In genomic region chr15:54289590-54290136, GRCh38 we compare ENCODE assay signal across 19 cellular contexts.
DNase-seq lines count a peak whose midpoint lies in the region; ATAC-seq, FAIRE-seq and TF ChIP-seq lines count a peak whose summit lies in the region.
"Had no signal": no experiment of that assay in that cellular context is flagged by ENCODE, and none has a peak within 500 bp of the region (broad histone marks: within the 10 kb centered on the region; RNA-seq: fewer than 3 reads in every experiment).

No MANE protein-coding gene starts in this region.

- H3K9me3 ChIP-seq in kidney (ENCODE audit: control insufficient read depth in 1 of 2, low read length in 2 of 2): no peaks in the 10 kb centered on the region
- H3K9me3 ChIP-seq: pancreas, suprapubic skin had no signal

- H3K4me3 Mint-ChIP-seq in Calu3 (ENCODE audit: low read depth, unreplicated experiment): no peak overlapping the region
- H3K4me3 Mint-ChIP-seq: B cell; dendritic cell treated with granulocyte-macrophage colony-stimulating factor and Interleukin-4, amounts not matched to agents 40 ng/mL and 50 ng/mL, for 4 days; memory B cell had no signal

- H3K36me3 Mint-ChIP-seq in Calu3 (ENCODE audit: insufficient read depth, unreplicated experiment): no peaks in the 10 kb centered on the region
- H3K36me3 Mint-ChIP-seq: memory B cell had no signal

- H3K9ac ChIP-seq in kidney (ENCODE audit: low read length in 2 of 2): no peak overlapping the region

- TF ChIP-seq CTCF in kidney (IDR thresholded peaks at IDR 0.05; ENCODE audit: borderline replicate concordance, extremely low read depth, insufficient read depth) (no peak), Calu3 (IDR thresholded peaks at IDR 0.05; ENCODE audit: unreplicated experiment) (no peak)

- intact Hi-C loops in kidney (cut with DNase I) (no loop called here), Calu3 (cut with micrococcal nuclease; ENCODE audit: unreplicated experiment) (loop anchor here (10.0 kb wide), 1 partner anchor 325 kb away; no protein-coding TSS in a partner anchor)

- peaks cover 2% of the 10 kb centered on the region for H3K9me3 Mint-ChIP-seq in Calu3 (ENCODE audit: low read depth, unreplicated experiment)
- H3K9me3 Mint-ChIP-seq: dendritic cell treated with granulocyte-macrophage colony-stimulating factor and Interleukin-4, amounts not matched to agents 40 ng/mL and 50 ng/mL, for 4 days; memory B cell had no signal

- H3K27ac ChIP-seq in kidney (ENCODE audit: low read depth in 2 of 2, low read length in 2 of 2): no peak overlapping the region
- H3K27ac ChIP-seq: pancreas, suprapubic skin had no signal

- H3K4me3 ChIP-seq in kidney (ENCODE audit: low read length in 2 of 2): no peak overlapping the region
- H3K4me3 ChIP-seq: pancreas, smooth muscle cell, suprapubic skin had no signal

- no peaks in the 10 kb centered on the region for H3K36me3 ChIP-seq in kidney (ENCODE audit: control insufficient read depth in 1 of 2, insufficient read depth in 2 of 2, low read length in 2 of 2)
- H3K36me3 ChIP-seq: pancreas, suprapubic skin had no signal

- H3K27ac Mint-ChIP-seq in Calu3 (ENCODE audit: unreplicated experiment): no peak overlapping the region
- H3K27ac Mint-ChIP-seq: B cell; dendritic cell treated with granulocyte-macrophage colony-stimulating factor and Interleukin-4, amounts not matched to agents 40 ng/mL and 50 ng/mL, for 4 days; memory B cell had no signal

- no peaks in the 10 kb centered on the region for H3K4me1 Mint-ChIP-seq in Calu3 (ENCODE audit: low read depth, unreplicated experiment)
- H3K4me1 Mint-ChIP-seq: B cell, memory B cell had no signal

- CTCF ChIA-PET in Calu3 (lab: Charles Lee): no interaction called here

- BruUV-seq in Calu3 (replicated peaks; lab: Mats Ljungman, UMichigan): no TSS peak

- no peak for FAIRE-seq in kidney (lab: Jason Lieb, UNC)
- FAIRE-seq: HTR-8/SVneo, pancreas had no signal

- H3K4me1 ChIP-seq in kidney (ENCODE audit: control insufficient read depth in 1 of 2, insufficient read depth in 1 of 2, low read depth in 1 of 2, low read length in 2 of 2): no peaks in the 10 kb centered on the region
- H3K4me1 ChIP-seq: pancreas, suprapubic skin had no signal

- no peaks in the 10 kb centered on the region for H3K27me3 Mint-ChIP-seq in Calu3 (ENCODE audit: unreplicated experiment)
- H3K27me3 Mint-ChIP-seq: B cell; dendritic cell treated with granulocyte-macrophage colony-stimulating factor and Interleukin-4, amounts not matched to agents 40 ng/mL and 50 ng/mL, for 4 days; memory B cell had no signal

- no peak for TF ChIP-seq POLR2A in GM18505 (IDR thresholded peaks at IDR 0.05; ENCODE audit: borderline replicate concordance, extremely low read depth, insufficient read depth, insufficient read length)

- ATAC-seq in GM18505 (IDR thresholded peaks at IDR 0.05; ENCODE audit: unreplicated experiment): peak; percentile 61
- ATAC-seq in GM19438 (IDR thresholded peaks at IDR 0.05; ENCODE audit: low read depth, unreplicated experiment): peak; percentile 72
- peak; percentile 83 for ATAC-seq in HG02943 (IDR thresholded peaks at IDR 0.05; ENCODE audit: low read depth, unreplicated experiment)
- ATAC-seq in HG03571 (IDR thresholded peaks at IDR 0.05; ENCODE audit: unreplicated experiment): peak; percentile 59
- ATAC-seq: Panc1, pancreas had no signal

- no peak for DNase-seq in NCI-H1105 treated with DMSO at 0.1 percent for 48 hours (lab: John Stamatoyannopoulos, UW)
- DNase-seq in kidney: no peak
- DNase-seq in Calu3: no peak
- no peak for DNase-seq in activated CD8-positive, alpha-beta memory T cell treated with anti-CD3 and anti-CD28 coated beads, Interleukin-2, amount 50 U/mL, for 4 hours
- DNase-seq: activated CD4-positive, alpha-beta T cell treated with anti-CD3 and anti-CD28 coated beads for 4 hours; aorta; NCI-H345; pancreas had no signal
